Comparison of ENCODE assay signal across 2 cellular contexts in the genomic region with DNA sequence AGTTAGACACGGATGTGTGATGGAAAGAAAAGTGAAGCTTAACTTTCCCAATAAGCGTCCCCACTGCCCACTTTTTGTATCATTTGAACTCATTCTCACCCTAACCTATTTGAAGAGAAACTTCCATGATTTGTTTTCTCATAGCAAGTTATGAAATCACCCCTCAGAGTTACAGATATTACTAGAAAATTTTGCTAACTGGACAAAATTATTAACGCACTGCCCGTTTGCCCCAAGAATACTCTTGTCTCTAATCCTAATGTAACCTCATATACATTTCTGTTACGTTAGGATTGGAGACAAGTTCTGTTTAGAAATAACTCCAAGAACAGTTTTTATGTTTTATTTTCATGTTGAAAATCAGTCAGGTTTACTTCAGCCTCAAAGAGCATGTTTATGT.
TF ChIP-seq lines count a peak whose summit lies in the region.

No MANE protein-coding gene starts in this region.

TF ChIP-seq in HepG2, 621 proteins besides CTCF, POLR2A, EP300 and RAD21:
- peak; percentile 65 to 68 for TF ChIP-seq MAFK (conservative IDR thresholded peaks at IDR 0.05 in 1 of 2, IDR thresholded peaks at IDR 0.05 in 1 of 2; ENCODE audit: low read length in 2 of 2)
- TF ChIP-seq MAFF (IDR thresholded peaks at IDR 0.05; ENCODE audit: low read depth, low read length), result peak; percentile 71
- TF ChIP-seq PHF8 (CRISPR knock-in tag; IDR thresholded peaks at IDR 0.05), result no peak

TF ChIP-seq in K562, 482 proteins besides CTCF, POLR2A, EP300 and RAD21:
- TF ChIP-seq, protein P1, sequence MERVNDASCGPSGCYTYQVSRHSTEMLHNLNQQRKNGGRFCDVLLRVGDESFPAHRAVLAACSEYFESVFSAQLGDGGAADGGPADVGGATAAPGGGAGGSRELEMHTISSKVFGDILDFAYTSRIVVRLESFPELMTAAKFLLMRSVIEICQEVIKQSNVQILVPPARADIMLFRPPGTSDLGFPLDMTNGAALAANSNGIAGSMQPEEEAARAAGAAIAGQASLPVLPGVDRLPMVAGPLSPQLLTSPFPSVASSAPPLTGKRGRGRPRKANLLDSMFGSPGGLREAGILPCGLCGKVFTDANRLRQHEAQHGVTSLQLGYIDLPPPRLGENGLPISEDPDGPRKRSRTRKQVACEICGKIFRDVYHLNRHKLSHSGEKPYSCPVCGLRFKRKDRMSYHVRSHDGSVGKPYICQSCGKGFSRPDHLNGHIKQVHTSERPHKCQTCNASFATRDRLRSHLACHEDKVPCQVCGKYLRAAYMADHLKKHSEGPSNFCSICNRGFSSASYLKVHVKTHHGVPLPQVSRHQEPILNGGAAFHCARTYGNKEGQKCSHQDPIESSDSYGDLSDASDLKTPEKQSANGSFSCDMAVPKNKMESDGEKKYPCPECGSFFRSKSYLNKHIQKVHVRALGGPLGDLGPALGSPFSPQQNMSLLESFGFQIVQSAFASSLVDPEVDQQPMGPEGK (CRISPR knock-in tag; IDR thresholded peaks at IDR 0.05; ENCODE audit: borderline replicate concordance), result no peak
- TF ChIP-seq SRF (CRISPR knock-in tag; IDR thresholded peaks at IDR 0.05) (no peak), C11orf30 (IDR thresholded peaks at IDR 0.05; ENCODE audit: low read depth) (peak; percentile 23; the same call in 1 of the 2 replicates), PHF20 (IDR thresholded peaks at IDR 0.05; ENCODE audit: partially characterized antibody) (no peak), ZNF316 (IDR thresholded peaks at IDR 0.05) (peak; percentile 51), MED1 (CRISPR knock-in tag; IDR thresholded peaks at IDR 0.05; ENCODE audit: borderline replicate concordance) (no peak), ZBED1 (IDR thresholded peaks at IDR 0.05) (no peak)
- TF ChIP-seq, protein P2, sequence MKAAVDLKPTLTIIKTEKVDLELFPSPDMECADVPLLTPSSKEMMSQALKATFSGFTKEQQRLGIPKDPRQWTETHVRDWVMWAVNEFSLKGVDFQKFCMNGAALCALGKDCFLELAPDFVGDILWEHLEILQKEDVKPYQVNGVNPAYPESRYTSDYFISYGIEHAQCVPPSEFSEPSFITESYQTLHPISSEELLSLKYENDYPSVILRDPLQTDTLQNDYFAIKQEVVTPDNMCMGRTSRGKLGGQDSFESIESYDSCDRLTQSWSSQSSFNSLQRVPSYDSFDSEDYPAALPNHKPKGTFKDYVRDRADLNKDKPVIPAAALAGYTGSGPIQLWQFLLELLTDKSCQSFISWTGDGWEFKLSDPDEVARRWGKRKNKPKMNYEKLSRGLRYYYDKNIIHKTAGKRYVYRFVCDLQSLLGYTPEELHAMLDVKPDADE (conservative IDR thresholded peaks at IDR 0.05; ENCODE audit: control insufficient read depth, low read depth, low read length), result no peak
